8 cellular contexts compared by ENCODE assay signal in genomic region chr19:48470281-48470680, GRCh38. TPM values are rescaled to one million over a fixed set of nuclear protein-coding genes. Genes with fewer than 3 reads are reported as not detected.
DNase-seq lines count a peak whose midpoint lies in the region; ATAC-seq and TF ChIP-seq lines count a peak whose summit lies in the region.

No MANE protein-coding gene starts in this region.

- DNase-seq in NB4 (ENCODE audit: low read depth) (no peak), neural crest cell (ENCODE audit: low read depth, low spot score) (no peak), NCI-H1417 treated with DMSO at 0.1 percent for 48 hours (lab: John Stamatoyannopoulos, UW) (no peak)
- no peak for DNase-seq in effector memory CD4-positive, alpha-beta T cell
- no peak for DNase-seq in stimulated activated CD4-positive, alpha-beta T cell treated with anti-CD3 and anti-CD28 coated beads, Interleukin-2, amount 100 ng/mL, for 48 hours

- peak overlapping the region; percentile 98 for H3K4me3 Mint-ChIP-seq in neural crest cell

- H3K36me3 ChIP-seq in BLaER1: peaks cover 52% of the 10 kb centered on the region
- peaks cover 48% of the 10 kb centered on the region for H3K36me3 ChIP-seq in effector memory CD4-positive, alpha-beta T cell (ENCODE audit: control insufficient read depth, insufficient read depth, low read length)

- H3K4me1 ChIP-seq in BLaER1: peaks cover 24% of the 10 kb centered on the region
- peaks cover 13% of the 10 kb centered on the region for H3K4me1 ChIP-seq in effector memory CD4-positive, alpha-beta T cell (ENCODE audit: control insufficient read depth, insufficient read depth, low read length, poor library complexity, severe bottlenecking)

- H3K4me2 ChIP-seq in BLaER1: peak overlapping the region; percentile 95

- TF ChIP-seq CTCF in NB4 (IDR thresholded peaks at IDR 0.05; ENCODE audit: low read depth, low read length) (no peak), neural crest cell (conservative IDR thresholded peaks at IDR 0.05) (no peak)

- H3K27me3 Mint-ChIP-seq in neural crest cell (ENCODE audit: low read depth): peaks cover 8% of the 10 kb centered on the region

- no peak overlapping the region for H3K27ac Mint-ChIP-seq in neural crest cell (ENCODE audit: unreplicated experiment)

- H3K4me1 Mint-ChIP-seq in neural crest cell: peaks cover 31% of the 10 kb centered on the region

- H3K4me3 ChIP-seq in BLaER1: peak overlapping the region; percentile 85
- H3K4me3 ChIP-seq in NB4 (ENCODE audit: low read depth, low read length): peak overlapping the region; percentile 78
- peak overlapping the region; percentile 94 for H3K4me3 ChIP-seq in effector memory CD4-positive, alpha-beta T cell (ENCODE audit: insufficient read depth, low read depth, low read length, poor library complexity, severe bottlenecking)

- ATAC-seq in GM21619 (IDR thresholded peaks at IDR 0.05; ENCODE audit: unreplicated experiment): no peak
- ATAC-seq in HG03175 (IDR thresholded peaks at IDR 0.05; ENCODE audit: unreplicated experiment): no peak

- no peaks in the 10 kb centered on the region for H3K9me3 ChIP-seq in BLaER1
- H3K9me3 ChIP-seq in effector memory CD4-positive, alpha-beta T cell (ENCODE audit: control insufficient read depth, low read length): no peaks in the 10 kb centered on the region

- H3K27ac ChIP-seq in BLaER1: peak overlapping the region; percentile 94
- peak overlapping the region; percentile 86 for H3K27ac ChIP-seq in effector memory CD4-positive, alpha-beta T cell (ENCODE audit: insufficient read depth, low read length, poor library complexity, severe bottlenecking)

- H4K20me1 ChIP-seq in BLaER1: peaks cover 58% of the 10 kb centered on the region

- peaks cover 17% of the 10 kb centered on the region for H3K36me3 Mint-ChIP-seq in neural crest cell (ENCODE audit: low read depth)

- no peaks in the 10 kb centered on the region for H3K9me3 Mint-ChIP-seq in neural crest cell

- no peak for TF ChIP-seq POLR2A in NB4 (IDR thresholded peaks at IDR 0.05; ENCODE audit: extremely low read depth, insufficient read length)

- peak overlapping the region; percentile 94 for H3K9ac ChIP-seq in BLaER1

- H3K27me3 ChIP-seq in BLaER1: no peaks in the 10 kb centered on the region
- no peaks in the 10 kb centered on the region for H3K27me3 ChIP-seq in effector memory CD4-positive, alpha-beta T cell (replicated peaks; ENCODE audit: control insufficient read depth, insufficient read depth, low read length, poor library complexity, severe bottlenecking)

RNA-seq across cellular contexts. Expression of gene CYTH2, which starts 1.1 kb away (rescaled TPM):
- 172 and 196 TPM in 2 replicates for total RNA-seq in neural crest cell

RNA-seq across cellular contexts. Expression of gene KCNJ14, which starts 14.9 kb away (rescaled TPM):
- total RNA-seq in neural crest cell: 1.5 and 2.0 TPM in 2 replicates

RNA-seq across cellular contexts. Expression of gene GRWD1, which starts 24.5 kb away (rescaled TPM):
- 52.1 and 56.1 TPM in 2 replicates for total RNA-seq in neural crest cell

RNA-seq across cellular contexts. Expression of gene LMTK3, which starts 41.4 kb away (rescaled TPM):
- total RNA-seq in neural crest cell: 3.1 and 3.3 TPM in 2 replicates
